In the genomic region with DNA sequence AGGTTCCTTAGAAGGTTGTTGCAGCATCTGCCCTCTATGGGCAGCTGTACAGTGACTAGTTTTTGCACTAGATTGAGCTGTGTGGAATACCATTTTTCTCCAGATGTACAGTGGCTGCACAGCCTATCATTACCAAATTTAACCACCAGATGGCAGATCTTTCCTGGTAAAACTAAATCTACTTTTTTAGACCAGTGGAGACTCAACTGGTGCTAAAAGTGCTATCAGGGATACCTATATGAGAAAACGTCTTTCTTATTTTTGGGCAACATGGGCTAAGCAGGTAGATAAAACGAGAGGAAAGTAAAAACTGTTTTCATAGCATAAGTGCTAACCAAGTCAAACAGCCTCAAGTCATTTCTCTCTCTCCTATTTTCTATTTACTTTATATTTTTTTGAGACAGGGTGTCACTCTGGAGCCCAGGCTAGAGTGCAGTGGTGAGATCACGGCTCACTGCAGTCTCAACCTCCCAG, we compare ENCODE assay signal across 8 cellular contexts. TPM values are rescaled to one million over a fixed set of nuclear protein-coding genes. Genes with fewer than 3 reads are reported as not detected.
DNase-seq lines count a peak whose midpoint lies in the region; ATAC-seq, FAIRE-seq and TF ChIP-seq lines count a peak whose summit lies in the region.

No MANE protein-coding gene starts in this region.

- peak; percentile 79 for FAIRE-seq in GM12892 (lab: Jason Lieb, UNC)
- peak; percentile 94 for FAIRE-seq in TTC549 (lab: Jason Lieb, UNC)

- H3K36me3 ChIP-seq in gastroesophageal sphincter: no peaks in the 10 kb centered on the region

- H3K27me3 Mint-ChIP-seq in progenitor cell of endocrine pancreas: no peaks in the 10 kb centered on the region

- H3K4me3 ChIP-seq in gastroesophageal sphincter: no peak overlapping the region

- TF ChIP-seq POLR2A in GM12892 (IDR thresholded peaks at IDR 0.05; ENCODE audit: low read depth, low read length) (no peak), gastroesophageal sphincter (IDR thresholded peaks at IDR 0.05) (no peak)

- H3K27ac ChIP-seq in gastroesophageal sphincter: no peak overlapping the region

- no peaks in the 10 kb centered on the region for H3K27me3 ChIP-seq in gastroesophageal sphincter

- WGBS in gastroesophageal sphincter (ENCODE audit: low coverage in 1 of 2), 2 donors: 9 to 32% methylated on average over 2 to 3 of the region's 3 CpGs

- no peaks in the 10 kb centered on the region for H3K4me1 ChIP-seq in gastroesophageal sphincter

- no peaks in the 10 kb centered on the region for H3K9me3 Mint-ChIP-seq in progenitor cell of endocrine pancreas (ENCODE audit: low read depth)

- peak; percentile 81 to 90 (median 84) for TF ChIP-seq CTCF in gastroesophageal sphincter (IDR thresholded peaks at IDR 0.05)
- peak; percentile 80 for TF ChIP-seq CTCF in progenitor cell of endocrine pancreas (IDR thresholded peaks at IDR 0.05; ENCODE audit: unreplicated experiment)

- no peak for TF ChIP-seq EP300 in gastroesophageal sphincter (IDR thresholded peaks at IDR 0.05)

- H3K4me3 Mint-ChIP-seq in progenitor cell of endocrine pancreas (ENCODE audit: low read depth): no peak overlapping the region

- no peaks in the 10 kb centered on the region for H3K4me1 Mint-ChIP-seq in progenitor cell of endocrine pancreas (ENCODE audit: low read depth)

- H3K27ac Mint-ChIP-seq in progenitor cell of endocrine pancreas: no peak overlapping the region

- ATAC-seq in HG02852 (IDR thresholded peaks at IDR 0.05; ENCODE audit: unreplicated experiment) (peak; percentile 83), gastroesophageal sphincter (peak; percentile 39), HG03045 (IDR thresholded peaks at IDR 0.05; ENCODE audit: unreplicated experiment) (no peak)

- H3K9me3 ChIP-seq in gastroesophageal sphincter: no peaks in the 10 kb centered on the region

- DNase-seq in AG08395 (ENCODE audit: low spot score) (peak; percentile 69), GM12892 (ENCODE audit: insufficient read length) (no peak), NCI-H1930 (lab: John Stamatoyannopoulos, UW) (peak; percentile 28 to 32), progenitor cell of endocrine pancreas (ENCODE audit: low spot score, unreplicated experiment) (no peak)

- no peaks in the 10 kb centered on the region for H3K36me3 Mint-ChIP-seq in progenitor cell of endocrine pancreas (ENCODE audit: insufficient read depth)

RNA-seq across cellular contexts. Expression of a gene that starts 21.2 kb away (rescaled TPM):
- polyA plus RNA-seq in GM12892 (2012; ENCODE audit: missing spikeins): 0.72 TPM
- total RNA-seq in gastroesophageal sphincter (1 to 10 TPM; 1.4 to 8.3 (median 2.4) TPM), progenitor cell of endocrine pancreas (1.6 and 1.8 TPM in 2 replicates)

RNA-seq across cellular contexts. Expression of a gene that starts 55.1 kb away (rescaled TPM):
- polyA plus RNA-seq in GM12892 (2012; ENCODE audit: missing spikeins): 0.15 TPM
- total RNA-seq in gastroesophageal sphincter: 1 to 10 TPM in 2 of 4 donors, under 1 TPM in 2; 0.31 to 7.8 (median 3.7) TPM
- total RNA-seq in progenitor cell of endocrine pancreas: not detected in 2 replicates

Comparison
In these comparisons a context has a peak if more than half of its experiments do, and no peak if none do; other contexts are left out.
1. DNase-seq: peak in AG08395 (single experiment) and NCI-H1930 (2 of 2); none in GM12892 (single experiment) and progenitor cell of endocrine pancreas (single experiment).